In the genomic region with DNA sequence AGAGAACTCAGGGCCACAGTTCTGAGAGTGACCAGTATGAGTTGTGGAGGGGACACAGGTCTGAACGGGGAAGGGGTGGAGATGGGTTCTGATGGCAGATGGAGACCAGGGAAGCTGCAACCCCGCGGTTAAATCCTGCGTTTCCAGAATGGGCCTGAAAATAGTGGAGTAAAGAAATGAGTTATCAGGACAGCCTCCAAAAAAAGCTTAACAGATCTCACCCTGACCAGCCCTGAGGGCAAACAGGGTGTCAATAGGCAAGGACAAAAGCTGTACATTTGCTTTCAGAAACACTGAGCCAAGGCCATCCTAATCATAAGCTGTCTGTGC, we compare ENCODE assay signal across 8 cellular contexts. TPM values are rescaled to one million over a fixed set of nuclear protein-coding genes. Genes with fewer than 3 reads are reported as not detected.
DNase-seq lines count a peak whose midpoint lies in the region; ATAC-seq and TF ChIP-seq lines count a peak whose summit lies in the region.

No MANE protein-coding gene starts in this region.

- H3K9me3 Mint-ChIP-seq in CD8-positive, alpha-beta T cell: no peaks in the 10 kb centered on the region
- no peaks in the 10 kb centered on the region for H3K9me3 Mint-ChIP-seq in endodermal cell

- H3K27me3 ChIP-seq in CD8-positive, alpha-beta T cell (ENCODE audit: insufficient read depth, low read length): peaks cover 28% of the 10 kb centered on the region
- peaks cover 67% of the 10 kb centered on the region for H3K27me3 ChIP-seq in endodermal cell (ENCODE audit: control insufficient read depth, insufficient read depth, low read length, poor library complexity, severe bottlenecking)
- H3K27me3 ChIP-seq in neutrophil: peaks cover 88% of the 10 kb centered on the region
- H3K27me3 ChIP-seq in uterus: peaks cover 0 to 4% of the 10 kb centered on the region in 2 donors

- no peaks in the 10 kb centered on the region for H3K36me3 Mint-ChIP-seq in CD8-positive, alpha-beta T cell
- H3K36me3 Mint-ChIP-seq in endodermal cell (ENCODE audit: low read depth): no peaks in the 10 kb centered on the region

- CTCF ChIA-PET in CD8-positive, alpha-beta T cell (lab: Charles Lee): no interaction called here

- no peak overlapping the region for H3K27ac Mint-ChIP-seq in CD8-positive, alpha-beta T cell
- no peak overlapping the region for H3K27ac Mint-ChIP-seq in endodermal cell

- no peak for ATAC-seq in CD8-positive, alpha-beta T cell
- no peak for ATAC-seq in HG03039 (IDR thresholded peaks at IDR 0.05; ENCODE audit: unreplicated experiment)
- ATAC-seq in HG02798 (IDR thresholded peaks at IDR 0.05; ENCODE audit: poor library complexity, unreplicated experiment): no peak

- peaks cover 11% of the 10 kb centered on the region for H3K4me1 Mint-ChIP-seq in CD8-positive, alpha-beta T cell (ENCODE audit: low read depth)
- peaks cover 7% of the 10 kb centered on the region for H3K4me1 Mint-ChIP-seq in endodermal cell

- peak overlapping the region; percentile 77 for H3K4me3 Mint-ChIP-seq in CD8-positive, alpha-beta T cell
- H3K4me3 Mint-ChIP-seq in endodermal cell: peak overlapping the region; percentile 75

- intact Hi-C loops in CD8-positive, alpha-beta T cell (cut with DNase I, micrococcal nuclease): no loop called here
- intact Hi-C loops in uterus (cut with DNase I; ENCODE audit: low total_unique reads): no loop called here

- TF ChIP-seq POLR2A in uterus (IDR thresholded peaks at IDR 0.05): no peak

- TF ChIP-seq CTCF in CD8-positive, alpha-beta T cell (IDR thresholded peaks at IDR 0.05): no peak
- no peak for TF ChIP-seq CTCF in endodermal cell (conservative IDR thresholded peaks at IDR 0.05)
- TF ChIP-seq CTCF in neutrophil (IDR thresholded peaks at IDR 0.05): no peak
- no peak for TF ChIP-seq CTCF in uterus (IDR thresholded peaks at IDR 0.05)

- no peak overlapping the region for H3K9ac ChIP-seq in endodermal cell (ENCODE audit: extremely low read depth, low read length, poor library complexity, severe bottlenecking)

- no peaks in the 10 kb centered on the region for H3K36me3 ChIP-seq in CD8-positive, alpha-beta T cell (ENCODE audit: insufficient read depth, low read length)
- H3K36me3 ChIP-seq in endodermal cell (ENCODE audit: control insufficient read depth, insufficient read depth, low read length) (no peaks in the 10 kb centered on the region), neutrophil (no peaks in the 10 kb centered on the region), uterus (no peaks in the 10 kb centered on the region)

- POLR2A ChIA-PET in CD8-positive, alpha-beta T cell (lab: Charles Lee): no interaction called here

- no peak overlapping the region for H3K4me3 ChIP-seq in CD8-positive, alpha-beta T cell (ENCODE audit: low read depth, low read length)
- peak overlapping the region; percentile 47 for H3K4me3 ChIP-seq in Jurkat, Clone E6-1 (ENCODE audit: low read length)
- H3K4me3 ChIP-seq in endodermal cell (ENCODE audit: low read length): peak overlapping the region; percentile 84
- peak overlapping the region; percentile 50 to 67 for H3K4me3 ChIP-seq in neutrophil (ENCODE audit: low read depth in 1 of 2, low read length in 1 of 2)
- peak overlapping the region in 1 of 2 donors; percentile 30 for H3K4me3 ChIP-seq in uterus

- H3K4me1 ChIP-seq in CD8-positive, alpha-beta T cell (ENCODE audit: insufficient read depth, low read length): peaks cover 4% of the 10 kb centered on the region
- H3K4me1 ChIP-seq in endodermal cell (ENCODE audit: control insufficient read depth, insufficient read depth, low read length) (no peaks in the 10 kb centered on the region), neutrophil (ENCODE audit: control insufficient read depth in 1 of 2, insufficient read depth in 1 of 2, low read depth in 1 of 2, low read length in 1 of 2) (peaks cover 14 to 16% of the 10 kb centered on the region in 2 experiments), uterus (no peaks in the 10 kb centered on the region)

- no peak for DNase-seq in CD8-positive, alpha-beta T cell
- DNase-seq in Jurkat, Clone E6-1 (ENCODE audit: low read depth, low spot score): no peak
- no peak for DNase-seq in endodermal cell
- no peak for DNase-seq in activated CD4-positive, CD25-positive, alpha-beta regulatory T cell (lab: John Stamatoyannopoulos, UW)
- DNase-seq in uterus: no peak

- H3K27me3 Mint-ChIP-seq in CD8-positive, alpha-beta T cell (ENCODE audit: low read depth): peaks cover 36% of the 10 kb centered on the region
- peaks cover 87% of the 10 kb centered on the region for H3K27me3 Mint-ChIP-seq in endodermal cell (ENCODE audit: insufficient read depth)

- no peak overlapping the region for H3K27ac ChIP-seq in CD8-positive, alpha-beta T cell (ENCODE audit: low read depth, low read length)
- H3K27ac ChIP-seq in endodermal cell (ENCODE audit: low read depth, low read length) (no peak overlapping the region), neutrophil (no peak overlapping the region), uterus (no peak overlapping the region)

- WGBS in endodermal cell (ENCODE audit: insufficient coverage in 1 of 2, insufficient read length in 1 of 2), 2 experiments: 0 to 10% methylated on average over 3 to 4 of the region's 4 CpGs

- H3K9me3 ChIP-seq in CD8-positive, alpha-beta T cell (ENCODE audit: low read length): no peaks in the 10 kb centered on the region
- H3K9me3 ChIP-seq in endodermal cell (ENCODE audit: control insufficient read depth, low read length): no peaks in the 10 kb centered on the region
- no peaks in the 10 kb centered on the region for H3K9me3 ChIP-seq in neutrophil
- H3K9me3 ChIP-seq in uterus: no peaks in the 10 kb centered on the region

RNA-seq across cellular contexts. Expression of a gene that starts 0.6 kb away (rescaled TPM):
- not detected for total RNA-seq in CD8-positive, alpha-beta T cell
- polyA plus RNA-seq in Jurkat, Clone E6-1 (2012; ENCODE audit: insufficient read depth, insufficient read length): 0.44 TPM
- total RNA-seq in endodermal cell (1 to 10 TPM; 5.5 to 5.9 TPM), uterus (10 to 100 TPM in 2 of 4 donors, 1 to 10 TPM in 1, under 1 TPM in 1; 0.26 to 14.4 (median 7.5) TPM)
- 35.0 TPM for polyA plus RNA-seq in endodermal cell (2013, experiment 1 of 2)
- 25.6 TPM for polyA plus RNA-seq in endodermal cell (2013, experiment 2 of 2)

RNA-seq across cellular contexts. Expression of a gene that starts 48.8 kb away (rescaled TPM):
- not detected for total RNA-seq in CD8-positive, alpha-beta T cell
- polyA plus RNA-seq in Jurkat, Clone E6-1 (2012; ENCODE audit: insufficient read depth, insufficient read length): not detected
- total RNA-seq in endodermal cell: 1 to 10 TPM; 3.0 to 3.5 TPM
- polyA plus RNA-seq in endodermal cell (2013, experiment 1 of 2): 3.9 TPM
- 4.5 TPM for polyA plus RNA-seq in endodermal cell (2013, experiment 2 of 2)
- 1 to 10 TPM in 1 of 4 donors, not detected in 3; 2.1 TPM for total RNA-seq in uterus
